In genomic region chr1:151069103-151069486, GRCh38 we compare ENCODE assay signal across 10 cellular contexts. TPM values are rescaled to one million over a fixed set of nuclear protein-coding genes. Genes with fewer than 3 reads are reported as not detected.
DNase-seq lines count a peak whose midpoint lies in the region; ATAC-seq and TF ChIP-seq lines count a peak whose summit lies in the region.
"Had no signal": no experiment of that assay in that cellular context is flagged by ENCODE, and none has a peak within 500 bp of the region (broad histone marks: within the 10 kb centered on the region; RNA-seq: fewer than 3 reads in every experiment).

No MANE protein-coding gene starts in this region.

- no peak for ATAC-seq in right lobe of liver
- ATAC-seq in GM21786 (IDR thresholded peaks at IDR 0.05; ENCODE audit: unreplicated experiment) = no peak

- H3K4me1 Mint-ChIP-seq in activated naive CD4-positive, alpha-beta T cell treated with anti-CD3 and anti-CD28 coated beads, Interleukin-2, amount 50 U/mL, for 24 hours = peaks cover 25% of the 10 kb centered on the region
- H3K4me1 Mint-ChIP-seq in immature natural killer cell = peaks cover 25 to 30% of the 10 kb centered on the region in 2 donors

- H3K27ac Mint-ChIP-seq in activated naive CD4-positive, alpha-beta T cell treated with anti-CD3 and anti-CD28 coated beads, Interleukin-2, amount 50 U/mL, for 24 hours = peak overlapping the region; percentile 87
- peak overlapping the region; percentile 70 to 100 (median 93) for H3K27ac Mint-ChIP-seq in immature natural killer cell

- no peak overlapping the region for H3K4me3 ChIP-seq in WERI-Rb-1 (ENCODE audit: low read depth, low read length)
- H3K4me3 ChIP-seq in thyroid gland (replicated peaks in 1 of 3) = no peak overlapping the region
- no peak overlapping the region for H3K4me3 ChIP-seq in right lobe of liver

- H3K36me3 Mint-ChIP-seq in activated naive CD4-positive, alpha-beta T cell treated with anti-CD3 and anti-CD28 coated beads, Interleukin-2, amount 50 U/mL, for 24 hours = peaks cover 2% of the 10 kb centered on the region
- peaks cover 0 to 11% (median 2%) of the 10 kb centered on the region in 3 donors for H3K36me3 Mint-ChIP-seq in immature natural killer cell

- H3K9me3 ChIP-seq in WERI-Rb-1 (ENCODE audit: severe bottlenecking) (no peaks in the 10 kb centered on the region), thyroid gland (no peaks in the 10 kb centered on the region), right lobe of liver (no peaks in the 10 kb centered on the region)

- H3K4me1 ChIP-seq in thyroid gland (peaks cover 7 to 8% of the 10 kb centered on the region in 2 donors), right lobe of liver (peaks cover 0 to 23% (median 9%) of the 10 kb centered on the region in 4 donors)

- peaks cover 51% of the 10 kb centered on the region for H3K36me3 ChIP-seq in WERI-Rb-1
- H3K36me3 ChIP-seq in thyroid gland = no peaks in the 10 kb centered on the region
- no peaks in the 10 kb centered on the region for H3K36me3 ChIP-seq in right lobe of liver

- WGBS in thyroid gland, 2 donors = 46 to 67% methylated on average over 5 of the region's 5 CpGs
- 88% methylated on average over 5 of the region's 5 CpGs for WGBS in right lobe of liver (ENCODE audit: insufficient coverage, low coverage, low lambda C conversion rate, missing lambda C conversion rate)

- intact Hi-C loops in thyroid gland (cut with DNase I) = no loop called here
- intact Hi-C loops in right lobe of liver (cut with DNase I) = no loop called here

- H3K27me3 ChIP-seq in WERI-Rb-1 (ENCODE audit: insufficient read depth, low read depth, severe bottlenecking) (no peaks in the 10 kb centered on the region), thyroid gland (no peaks in the 10 kb centered on the region), right lobe of liver (no peaks in the 10 kb centered on the region)

- no peak for DNase-seq in activated naive CD4-positive, alpha-beta T cell treated with Interleukin-2 at 50 U/mL for 16 hours
- DNase-seq in WERI-Rb-1 (no peak), immature natural killer cell (no peak), thyroid gland (no peak), right lobe of liver (no peak), anterior cingulate cortex (lab: John Stamatoyannopoulos, UW) (no peak)
- DNase-seq: H7, small intestine had no signal

- peak overlapping the region; percentile 95 for H3K4me3 Mint-ChIP-seq in activated naive CD4-positive, alpha-beta T cell treated with anti-CD3 and anti-CD28 coated beads, Interleukin-2, amount 50 U/mL, for 24 hours
- peak overlapping the region; percentile 98 to 99 (median 99) for H3K4me3 Mint-ChIP-seq in immature natural killer cell

- TF ChIP-seq POLR2A in thyroid gland (IDR thresholded peaks at IDR 0.05) (peak in 1 of 2 donors; percentile 30), right lobe of liver (IDR thresholded peaks at IDR 0.05) (no peak)

- H3K27me3 Mint-ChIP-seq in activated naive CD4-positive, alpha-beta T cell treated with anti-CD3 and anti-CD28 coated beads, Interleukin-2, amount 50 U/mL, for 24 hours = no peaks in the 10 kb centered on the region
- peaks cover 5 to 18% (median 11%) of the 10 kb centered on the region in 3 donors for H3K27me3 Mint-ChIP-seq in immature natural killer cell (ENCODE audit: low read depth in 3 of 3)

- H3K9me3 Mint-ChIP-seq in activated naive CD4-positive, alpha-beta T cell treated with anti-CD3 and anti-CD28 coated beads, Interleukin-2, amount 50 U/mL, for 24 hours = no peaks in the 10 kb centered on the region
- no peaks in the 10 kb centered on the region for H3K9me3 Mint-ChIP-seq in immature natural killer cell

- TF ChIP-seq CTCF in WERI-Rb-1 (IDR thresholded peaks at IDR 0.05; ENCODE audit: low read depth, low read length) (no peak), thyroid gland (IDR thresholded peaks at IDR 0.05) (no peak), right lobe of liver (IDR thresholded peaks at IDR 0.05) (no peak)

- H3K27ac ChIP-seq in WERI-Rb-1 (peak overlapping the region; percentile 99), thyroid gland (peak overlapping the region; percentile 95 to 99 (median 98)), right lobe of liver (no peak overlapping the region)

RNA-seq across cellular contexts. Expression of gene GABPB2, which starts 1.5 kb away (rescaled TPM):
- polyA plus RNA-seq in immature natural killer cell = 10 to 100 TPM in 1 of 3 donors, 1 to 10 TPM in 2; 5.1 to 14.2 (median 5.7) TPM
- total RNA-seq in thyroid gland (10 to 100 TPM; 14.9 to 22.2 (median 18.3) TPM), right lobe of liver (1 to 10 TPM; 2.0 to 6.5 (median 5.0) TPM)

RNA-seq across cellular contexts. Expression of gene MLLT11, which starts 8.9 kb away (rescaled TPM):
- polyA plus RNA-seq in immature natural killer cell = 1 to 10 TPM; 4.2 to 7.9 (median 6.0) TPM
- total RNA-seq in thyroid gland (1 to 10 TPM in 2 of 4 donors, under 1 TPM in 2; 0.46 to 1.6 (median 1.2) TPM), right lobe of liver (under 1 TPM; 0.24 to 0.56 (median 0.40) TPM)

RNA-seq across cellular contexts. Expression of gene CDC42SE1, which starts 9.7 kb away (rescaled TPM):
- 100 to 1,000 TPM; 129 to 177 (median 150) TPM for polyA plus RNA-seq in immature natural killer cell
- total RNA-seq in thyroid gland (10 to 100 TPM; 64.9 to 95.3 (median 82.2) TPM), right lobe of liver (10 to 100 TPM; 15.9 to 37.5 (median 27.3) TPM)

RNA-seq across cellular contexts. Expression of gene C1orf56, which starts 21.5 kb away (rescaled TPM):
- 1 to 10 TPM; 4.0 to 7.0 (median 4.3) TPM for polyA plus RNA-seq in immature natural killer cell
- total RNA-seq in thyroid gland (10 to 100 TPM in 3 of 4 donors, 1 to 10 TPM in 1; 7.8 to 22.6 (median 14.8) TPM), right lobe of liver (1 to 10 TPM; 2.4 to 5.7 (median 3.8) TPM)

RNA-seq across cellular contexts. Expression of gene BNIPL, which starts 32.7 kb away (rescaled TPM):
- under 1 TPM in 1 of 3 donors, not detected in 2; 0.18 TPM for polyA plus RNA-seq in immature natural killer cell
- total RNA-seq in thyroid gland = 10 to 100 TPM in 1 of 4 donors, 1 to 10 TPM in 3; 4.0 to 16.8 (median 5.0) TPM
- under 1 TPM in 5 of 6 experiments, not detected in 1; 0.12 to 0.76 (median 0.42) TPM for total RNA-seq in right lobe of liver

Comparison
In these comparisons a context has a peak if more than half of its experiments do, and no peak if none do; other contexts are left out.
1. H3K27ac ChIP-seq: peak in WERI-Rb-1 (single experiment) and thyroid gland (3 of 3); none in right lobe of liver (0 of 3).